Comparison of ENCODE assay signal across 9 cellular contexts in the genomic region with DNA sequence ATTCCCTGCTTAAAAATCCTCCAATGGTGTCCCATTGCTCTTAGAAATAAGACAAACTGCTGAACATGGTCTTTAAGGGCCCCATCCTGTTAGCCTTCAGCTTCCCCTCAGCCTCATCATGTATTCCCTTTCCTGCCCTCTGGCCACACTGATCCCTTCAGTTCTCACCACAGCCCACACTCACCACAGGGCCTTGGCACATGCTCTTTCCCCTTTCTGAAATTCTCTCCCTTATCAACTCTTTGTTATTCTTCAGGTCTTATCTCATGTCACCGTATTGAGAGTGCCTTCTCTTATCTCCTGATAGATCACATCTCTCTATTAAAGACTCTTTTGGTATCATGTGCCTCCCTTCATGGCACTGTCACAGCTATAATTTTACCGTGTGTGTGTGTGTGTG.
"Had no signal": no experiment of that assay in that cellular context is flagged by ENCODE, and none has a peak within 500 bp of the region (broad histone marks: within the 10 kb centered on the region; RNA-seq: fewer than 3 reads in every experiment).

No MANE protein-coding gene starts in this region.

- H3K4me3 ChIP-seq: GM23248, HAP-1 had no signal

- H3K4me3 Mint-ChIP-seq: IgD-negative memory B cell had no signal

- H3K27me3 Mint-ChIP-seq: IgD-negative memory B cell had no signal

- ATAC-seq: HCT116 had no signal

- H3K36me3 Mint-ChIP-seq: IgD-negative memory B cell had no signal

- H3K4me1 Mint-ChIP-seq: IgD-negative memory B cell had no signal

- H3K9me3 ChIP-seq: HAP-1 had no signal

- H3K27ac Mint-ChIP-seq: IgD-negative memory B cell had no signal

- H3K4me1 ChIP-seq: HAP-1 had no signal

- H3K27ac ChIP-seq: GM23248, KMS-11 had no signal

- H3K36me3 ChIP-seq: HAP-1 had no signal

- DNase-seq: GM23248, GOT3, H7, Karpas-422, KBM-7 had no signal
